Comparison of ENCODE assay signal across 21 cellular contexts in genomic region chr13:35854286-35854685, GRCh38.
"Had no signal": no experiment of that assay in that cellular context is flagged by ENCODE, and none has a peak within 500 bp of the region (broad histone marks: within the 10 kb centered on the region; RNA-seq: fewer than 3 reads in every experiment).

No MANE protein-coding gene starts in this region.

- H3K36me3 ChIP-seq: pancreas, spleen, thoracic aorta, upper lobe of right lung had no signal

- H3K4me3 ChIP-seq: lung, pancreas, spleen, thoracic aorta, upper lobe of right lung had no signal

- H3K4me3 Mint-ChIP-seq: activated B cell treated with CpG ODN at 0.5 μM for 24 hours; activated CD4-positive, alpha-beta T cell treated with anti-CD3 and anti-CD28 coated beads, Interleukin-2, amount 10 ng/mL, durations not matched to agents 7 days and 5 days; activated T-cell treated with anti-CD3 and anti-CD28 coated beads, Interleukin-2, amount 50 U/mL, for 72 hours; naive B cell; stimulated activated naive CD8-positive, alpha-beta T cell treated with anti-CD3 and anti-CD28 coated beads, Interleukin-15, amount 100 ng/mL, for 72 hours; T-helper 17 cell had no signal

- H3K27ac ChIP-seq: pancreas, spleen, thoracic aorta, upper lobe of right lung had no signal

- H3K9me3 ChIP-seq: pancreas, spleen, thoracic aorta, upper lobe of right lung had no signal

- H3K4me1 ChIP-seq: pancreas, spleen had no signal

- H3K36me3 Mint-ChIP-seq: naive B cell had no signal

- FAIRE-seq: bronchial epithelial cell, islet of Langerhans, pancreas, TTC549 had no signal

- H3K4me1 Mint-ChIP-seq: activated B cell treated with CpG ODN at 0.5 μM for 24 hours; activated CD4-positive, alpha-beta T cell treated with anti-CD3 and anti-CD28 coated beads, Interleukin-2, amount 10 ng/mL, durations not matched to agents 7 days and 5 days; naive B cell; stimulated activated naive CD8-positive, alpha-beta T cell treated with anti-CD3 and anti-CD28 coated beads, Interleukin-15, amount 100 ng/mL, for 72 hours; T-helper 17 cell had no signal

- DNase-seq: activated B cell treated with CpG ODN at 0.5 μM for 24 hours; activated CD4-positive, alpha-beta T cell treated with anti-CD3 and anti-CD28 coated beads, Interleukin-2, amount 10 ng/mL, durations not matched to agents 7 days and 5 days; activated CD8-positive, alpha-beta memory T cell treated with anti-CD3 and anti-CD28 coated beads, Interleukin-2, amount 50 U/mL, for 48 hours; activated naive CD4-positive, alpha-beta T cell; activated T-cell treated with anti-CD3 and anti-CD28 coated beads, Interleukin-2, amount 50 U/mL, for 72 hours; aorta; foreskin fibroblast; glutamatergic neuron; left colon; naive B cell; pancreas; spleen; stimulated activated naive CD8-positive, alpha-beta T cell treated with anti-CD3 and anti-CD28 coated beads, Interleukin-15, amount 100 ng/mL, for 72 hours; T-helper 17 cell; upper lobe of right lung had no signal

- H3K9me3 Mint-ChIP-seq: activated B cell treated with CpG ODN at 0.5 μM for 24 hours; activated CD4-positive, alpha-beta T cell treated with anti-CD3 and anti-CD28 coated beads, Interleukin-2, amount 10 ng/mL, durations not matched to agents 7 days and 5 days had no signal

- ATAC-seq: activated T-cell treated with anti-CD3 and anti-CD28 coated beads, Interleukin-2, amount 50 U/mL, for 72 hours; left colon; pancreas; sciatic nerve; stimulated activated naive CD8-positive, alpha-beta T cell treated with anti-CD3 and anti-CD28 coated beads, Interleukin-15, amount 100 ng/mL, for 72 hours; T-helper 17 cell; upper lobe of right lung had no signal

- H3K27me3 ChIP-seq: pancreas, upper lobe of right lung had no signal

- H3K27ac Mint-ChIP-seq: activated B cell treated with CpG ODN at 0.5 μM for 24 hours; activated CD4-positive, alpha-beta T cell treated with anti-CD3 and anti-CD28 coated beads, Interleukin-2, amount 10 ng/mL, durations not matched to agents 7 days and 5 days; activated T-cell treated with anti-CD3 and anti-CD28 coated beads, Interleukin-2, amount 50 U/mL, for 72 hours; stimulated activated naive CD8-positive, alpha-beta T cell treated with anti-CD3 and anti-CD28 coated beads, Interleukin-15, amount 100 ng/mL, for 72 hours; T-helper 17 cell had no signal
